Comparison of ENCODE assay signal across 9 cellular contexts in genomic region chr12:100554608-100555077, GRCh38. TPM values are rescaled to one million over a fixed set of nuclear protein-coding genes. Genes with fewer than 3 reads are reported as not detected.
DNase-seq lines count a peak whose midpoint lies in the region; ATAC-seq and TF ChIP-seq lines count a peak whose summit lies in the region.
"Had no signal": no experiment of that assay in that cellular context is flagged by ENCODE, and none has a peak within 500 bp of the region (broad histone marks: within the 10 kb centered on the region; RNA-seq: fewer than 3 reads in every experiment).

No MANE protein-coding gene starts in this region.

- H3K4me1 ChIP-seq in iPS DF 6.9 (ENCODE audit: control insufficient read depth, insufficient read depth, low read length) = no peaks in the 10 kb centered on the region

- ATAC-seq in HG03175 (IDR thresholded peaks at IDR 0.05; ENCODE audit: unreplicated experiment) = no peak
- no peak for ATAC-seq in HG03442 (IDR thresholded peaks at IDR 0.05; ENCODE audit: unreplicated experiment)

- H3K4me3 ChIP-seq in astrocyte of the spinal cord (ENCODE audit: low read depth, low read length) = no peak overlapping the region
- H3K4me3 ChIP-seq in iPS DF 6.9 (ENCODE audit: low read length) = no peak overlapping the region

- peaks cover 0 to 5% (median 2%) of the 10 kb centered on the region in 3 donors for H3K27me3 Mint-ChIP-seq in CD14-positive monocyte (ENCODE audit: low read depth in 3 of 3)
- H3K27me3 Mint-ChIP-seq in HFFc6 (ENCODE audit: insufficient read depth) = no peaks in the 10 kb centered on the region; the same call in 1 of the 2 replicates
- H3K27me3 Mint-ChIP-seq: memory B cell had no signal

- H3K27ac Mint-ChIP-seq in CD14-positive monocyte (no peak overlapping the region), HFFc6 (no peak overlapping the region)
- H3K27ac Mint-ChIP-seq: memory B cell had no signal

- no peaks in the 10 kb centered on the region for H3K9me3 ChIP-seq in iPS DF 6.9 (ENCODE audit: control insufficient read depth, insufficient read depth, low read length)

- WGBS in iPS DF 6.9 (ENCODE audit: insufficient coverage, insufficient read length) = no CpG with 5 or more reads among the region's 1 CpG

- H3K27ac ChIP-seq in iPS DF 6.9 (ENCODE audit: low read length) = no peak overlapping the region

- in situ Hi-C loops in astrocyte of the spinal cord (cut with HindIII; ENCODE audit: low sequenced_read_pairs) = no loop called here

- intact Hi-C loops in CD14-positive monocyte (cut with micrococcal nuclease) = no loop called here

- H3K27me3 ChIP-seq in iPS DF 6.9 (ENCODE audit: control insufficient read depth, insufficient read depth, low read length) = no peaks in the 10 kb centered on the region

- TF ChIP-seq CTCF in CD14-positive monocyte (IDR thresholded peaks at IDR 0.05) (peak; percentile 34), HFFc6 (IDR thresholded peaks at IDR 0.05) (peak; percentile 97), astrocyte of the spinal cord (IDR thresholded peaks at IDR 0.05; ENCODE audit: low read depth, low read length) (peak; percentile 87)

- H3K36me3 Mint-ChIP-seq in CD14-positive monocyte (no peaks in the 10 kb centered on the region), HFFc6 (ENCODE audit: low read depth) (no peaks in the 10 kb centered on the region)
- H3K36me3 Mint-ChIP-seq: memory B cell had no signal

- H3K4me3 Mint-ChIP-seq in CD14-positive monocyte = no peak overlapping the region
- H3K4me3 Mint-ChIP-seq in HFFc6 = no peak overlapping the region
- H3K4me3 Mint-ChIP-seq: memory B cell had no signal

- no peak for DNase-seq in CD14-positive monocyte (ENCODE audit: low spot score)
- DNase-seq in HFFc6 = peak; percentile 90
- DNase-seq in NCI-H524 (lab: John Stamatoyannopoulos, UW) = peak; percentile 62 to 82
- DNase-seq in astrocyte of the spinal cord (ENCODE audit: low read depth, low spot score) = peak; percentile 89
- peak; percentile 78 for DNase-seq in iPS DF 6.9 (ENCODE audit: low read depth, low spot score)
- DNase-seq in stromal cell of bone marrow (ENCODE audit: low read depth) = peak; percentile 85

- H3K9me3 Mint-ChIP-seq in CD14-positive monocyte = no peaks in the 10 kb centered on the region
- no peaks in the 10 kb centered on the region for H3K9me3 Mint-ChIP-seq in HFFc6
- H3K9me3 Mint-ChIP-seq: memory B cell had no signal

- H3K4me1 Mint-ChIP-seq in CD14-positive monocyte = no peaks in the 10 kb centered on the region
- H3K4me1 Mint-ChIP-seq in HFFc6 (ENCODE audit: low read depth) = no peaks in the 10 kb centered on the region
- H3K4me1 Mint-ChIP-seq: memory B cell had no signal

- no peaks in the 10 kb centered on the region for H3K36me3 ChIP-seq in iPS DF 6.9 (ENCODE audit: control insufficient read depth, insufficient read depth, low read length)

RNA-seq across cellular contexts. Expression of gene GAS2L3, which starts 18.8 kb away (rescaled TPM):
- 1 to 10 TPM in 1 of 2 donors, under 1 TPM in 1; 0.53 to 1.6 TPM for polyA plus RNA-seq in CD14-positive monocyte
- total RNA-seq in HFFc6 (2021; fragmentation: NEBNext Ultra II Directional; extraction: Animal tissue kit (Norgen Biotek cat#: 25700)) = 10 to 100 TPM; 10.0 to 25.2 (median 22.8) TPM

Comparison
In these comparisons a context has a peak if more than half of its experiments do, and no peak if none do; other contexts are left out.
1. CTCF ChIP-seq: peak in every context shown above with its lines; median percentile 97 in HFFc6; 87 in astrocyte of the spinal cord; 34 in CD14-positive monocyte.